Comparison of ENCODE assay signal across 20 cellular contexts in genomic region chr1:223176437-223176836, GRCh38. TPM values are rescaled to one million over a fixed set of nuclear protein-coding genes. Genes with fewer than 3 reads are reported as not detected.
DNase-seq lines count a peak whose midpoint lies in the region; ATAC-seq and TF ChIP-seq lines count a peak whose summit lies in the region.
"Had no signal": no experiment of that assay in that cellular context is flagged by ENCODE, and none has a peak within 500 bp of the region (broad histone marks: within the 10 kb centered on the region; RNA-seq: fewer than 3 reads in every experiment).

No MANE protein-coding gene starts in this region.

- no peaks in the 10 kb centered on the region for H3K79me1 ChIP-seq in neuronal stem cell (ENCODE audit: low read depth, low read length)

- H4K8ac ChIP-seq in neuronal stem cell (ENCODE audit: low read depth, low read length): no peak overlapping the region

- no peaks in the 10 kb centered on the region for H3K36me3 ChIP-seq in esophagus (ENCODE audit: control insufficient read depth in 2 of 2, insufficient read depth in 2 of 2, low read length in 1 of 2)
- H3K36me3 ChIP-seq in rectal smooth muscle tissue (ENCODE audit: control insufficient read depth, insufficient read depth, low read length): no peaks in the 10 kb centered on the region
- H3K36me3 ChIP-seq in neuronal stem cell (replicated peaks in 1 of 2; ENCODE audit: control insufficient read depth in 2 of 2, insufficient read depth in 2 of 2, low read length in 2 of 2): no peaks in the 10 kb centered on the region
- H3K36me3 ChIP-seq: BLaER1, MG63, Peyer's patch, SJCRH30 had no signal

- H3K27ac ChIP-seq in RWPE1: no peak overlapping the region
- H3K27ac ChIP-seq in esophagus (ENCODE audit: low read depth in 2 of 2, low read length in 1 of 2): peak overlapping the region; percentile 59 to 93
- peak overlapping the region; percentile 12 for H3K27ac ChIP-seq in rectal smooth muscle tissue (ENCODE audit: low read depth, low read length)
- H3K27ac ChIP-seq in neuronal stem cell (replicated peaks; ENCODE audit: low read length): no peak overlapping the region
- H3K27ac ChIP-seq: BLaER1, SJCRH30 had no signal

- H3K4me1 ChIP-seq in esophagus (ENCODE audit: control insufficient read depth in 2 of 2, insufficient read depth in 2 of 2, low read length in 1 of 2) (peaks cover 0 to 2% of the 10 kb centered on the region in 2 donors), rectal smooth muscle tissue (ENCODE audit: control insufficient read depth, insufficient read depth, low read length) (no peaks in the 10 kb centered on the region), neuronal stem cell (ENCODE audit: control insufficient read depth in 2 of 2, insufficient read depth in 1 of 2, low read depth in 1 of 2, low read length in 2 of 2) (peaks cover 0 to 2% of the 10 kb centered on the region in 2 donors)
- H3K4me1 ChIP-seq: Peyer's patch, SJCRH30 had no signal

- no peak overlapping the region for H3K4ac ChIP-seq in neuronal stem cell (ENCODE audit: low read length)

- WGBS in esophagus, 2 donors: 61 to 73% methylated on average over 3 of the region's 3 CpGs
- WGBS in neuronal stem cell (ENCODE audit: extremely low coverage in 2 of 2, insufficient read length in 2 of 2, insufficient replicate concordance in 1 of 2), 2 donors: no CpG with 5 or more reads among the region's 3 CpGs

- H3K18ac ChIP-seq in neuronal stem cell (ENCODE audit: low read length): no peak overlapping the region

- ATAC-seq in GM21381 (IDR thresholded peaks at IDR 0.05; ENCODE audit: unreplicated experiment): no peak

- no peaks in the 10 kb centered on the region for H3K9me3 ChIP-seq in esophagus (ENCODE audit: control insufficient read depth in 2 of 2, insufficient read depth in 1 of 2, low read depth in 1 of 2, low read length in 1 of 2)
- H3K9me3 ChIP-seq in neuronal stem cell (replicated peaks in 1 of 2; ENCODE audit: control insufficient read depth in 2 of 2, insufficient read depth in 1 of 2, low read depth in 1 of 2, low read length in 2 of 2): peaks cover 0 to 2% of the 10 kb centered on the region in 2 donors
- H3K9me3 ChIP-seq: BLaER1, MG63, Peyer's patch had no signal

- DNase-seq in RWPE1 (ENCODE audit: low spot score) (peak; percentile 23), DMS53 (lab: John Stamatoyannopoulos, UW) (no peak), NCI-H2227 treated with DMSO at 0.1 percent for 48 hours (lab: John Stamatoyannopoulos, UW) (no peak), neuronal stem cell (ENCODE audit: low spot score) (no peak)
- DNase-seq: ACHN; GDM1; MG63; NCI-H1092; NCI-H1436 treated with DMSO at 0.1 percent for 48 hours; NCI-H2029; NCI-H226; NCI-H510A treated with DMSO at 0.1 percent for 48 hours; NCI-H774; NK-92 treated with Interleukin-12 subunit alpha and Interleukin-12 subunit beta, amount 100 ng/mL, for 24 hours; Peyer's patch; SJCRH30 had no signal

- no peaks in the 10 kb centered on the region for H3K27me3 ChIP-seq in esophagus (ENCODE audit: control insufficient read depth in 1 of 2, insufficient read depth in 2 of 2, low read length in 2 of 2)
- H3K27me3 ChIP-seq in rectal smooth muscle tissue (ENCODE audit: control insufficient read depth, insufficient read depth, low read length): no peaks in the 10 kb centered on the region
- H3K27me3 ChIP-seq in neuronal stem cell (ENCODE audit: control insufficient read depth in 3 of 3, insufficient read depth in 3 of 3, low read depth in 1 of 3, low read length in 3 of 3): no peaks in the 10 kb centered on the region
- H3K27me3 ChIP-seq: BLaER1, MG63, Peyer's patch, SJCRH30 had no signal

- H3K14ac ChIP-seq in neuronal stem cell (ENCODE audit: low read length): no peak overlapping the region

- H2BK120ac ChIP-seq in neuronal stem cell (ENCODE audit: low read depth, low read length): no peak overlapping the region

- no peak overlapping the region for H2AFZ ChIP-seq in neuronal stem cell (ENCODE audit: low read length)

- no peak overlapping the region for H4K91ac ChIP-seq in neuronal stem cell (ENCODE audit: low read depth, low read length, poor library complexity)

- TF ChIP-seq CTCF in RWPE1 (conservative IDR thresholded peaks at IDR 0.05; ENCODE audit: low read depth): no peak

- H3K9ac ChIP-seq in rectal smooth muscle tissue (ENCODE audit: low read length) (no peak overlapping the region), neuronal stem cell (ENCODE audit: low read depth, low read length, poor library complexity) (no peak overlapping the region)
- H3K9ac ChIP-seq: BLaER1 had no signal

- no peak overlapping the region for H2BK15ac ChIP-seq in neuronal stem cell (ENCODE audit: low read length)

- no peak overlapping the region for H3K23ac ChIP-seq in neuronal stem cell (ENCODE audit: low read depth, low read length, poor library complexity)

- CTCF ChIA-PET in RWPE1 (lab: Yijun Ruan, JAX): interaction anchor here (0.6 kb wide), 1 partner anchor 426 kb away, joined by 3 read pairs; no protein-coding TSS in a partner anchor

- no peak overlapping the region for H2AK5ac ChIP-seq in neuronal stem cell (ENCODE audit: low read depth, low read length)

- H3K4me3 ChIP-seq in esophagus (ENCODE audit: low read depth in 1 of 2, low read length in 2 of 2) (peak overlapping the region in 1 of 2 donors; percentile 42), rectal smooth muscle tissue (ENCODE audit: low read length) (no peak overlapping the region), neuronal stem cell (ENCODE audit: low read length in 2 of 2) (no peak overlapping the region)
- H3K4me3 ChIP-seq: BLaER1, MG63, Peyer's patch, SJCRH30 had no signal

- no peak overlapping the region for H3K4me2 ChIP-seq in neuronal stem cell (ENCODE audit: insufficient read depth, low read length, poor library complexity, severe bottlenecking)
- H3K4me2 ChIP-seq: BLaER1 had no signal

- no peak overlapping the region for H2BK5ac ChIP-seq in neuronal stem cell (ENCODE audit: low read length)

- no peak overlapping the region for H2BK12ac ChIP-seq in neuronal stem cell (ENCODE audit: low read length)

- POLR2A ChIA-PET in RWPE1 (lab: Yijun Ruan, JAX; ENCODE audit: low non-redundant PET): no interaction called here

RNA-seq across cellular contexts. Expression of gene TLR5, which starts 33.4 kb away (rescaled TPM):
- 1 to 10 TPM; 3.5 to 4.7 TPM for polyA plus RNA-seq in esophagus
- 0.84 TPM for polyA plus RNA-seq in neuronal stem cell (2013, experiment 1 of 2)
- 1.0 TPM for polyA plus RNA-seq in neuronal stem cell (2013, experiment 2 of 2)

Comparison
In these comparisons a context has a peak if more than half of its experiments do, and no peak if none do; other contexts are left out.
1. H3K27ac ChIP-seq: peak in esophagus (2 of 2) and rectal smooth muscle tissue (single experiment); none in RWPE1 (single experiment) and neuronal stem cell (single experiment).